25 cellular contexts compared by ENCODE assay signal in genomic region chr6:161376367-161376766, GRCh38.
"Had no signal": no experiment of that assay in that cellular context is flagged by ENCODE, and none has a peak within 500 bp of the region (broad histone marks: within the 10 kb centered on the region; RNA-seq: fewer than 3 reads in every experiment).

No MANE protein-coding gene starts in this region.

- H3K27me3 ChIP-seq: esophagus squamous epithelium, heart right ventricle, right atrium auricular region, testis, tibial artery had no signal

- H3K36me3 ChIP-seq: esophagus squamous epithelium, heart right ventricle, prostate gland, right atrium auricular region, tibial artery had no signal

- H3K9me3 Mint-ChIP-seq: effector memory CD8-positive, alpha-beta T cell; immature natural killer cell; naive thymus-derived CD8-positive, alpha-beta T cell; type B pancreatic cell had no signal

- H3K27me3 Mint-ChIP-seq: type B pancreatic cell had no signal

- H3K27ac ChIP-seq: heart right ventricle, right atrium auricular region, testis, tibial artery had no signal

- H3K27ac Mint-ChIP-seq: effector memory CD8-positive, alpha-beta T cell; type B pancreatic cell had no signal

- DNase-seq: cerebellar nuclear complex; cortex of kidney; effector memory CD8-positive, alpha-beta T cell; erythroblast; esophagus squamous epithelium; foreskin melanocyte; glutamatergic neuron; heart right ventricle; immature natural killer cell; islet precursor cell; kidney glomerular epithelial cell; left colon; naive thymus-derived CD8-positive, alpha-beta T cell; stimulated activated CD4-positive, alpha-beta T cell treated with anti-CD3 and anti-CD28 coated beads, Interleukin-12 subunit alpha, Interleukin-12 subunit beta, amount 100 ng/mL, for 4 hours; stimulated activated CD4-positive, alpha-beta T cell treated with anti-CD3 and anti-CD28 coated beads, Interleukin-1b, Interleukin-23, amount 100 ng/mL, for 48 hours; stimulated activated CD4-positive, alpha-beta T cell treated with anti-CD3 and anti-CD28 coated beads, Interleukin-4, amount 100 ng/mL, for 1 hour; stimulated activated CD8-positive, alpha-beta memory T cell treated with anti-CD3 and anti-CD28 coated beads, Interleukin-4, amount 100 ng/mL, for 48 hours; stimulated activated naive CD4-positive, alpha-beta T cell treated with Interleukin-2 at 50 U/mL for 16 hours; testis had no signal

- H3K4me1 Mint-ChIP-seq: immature natural killer cell; naive thymus-derived CD8-positive, alpha-beta T cell had no signal

- H3K9me3 ChIP-seq: esophagus squamous epithelium, heart right ventricle, prostate gland, right atrium auricular region, testis, tibial artery had no signal

- ATAC-seq: effector memory CD8-positive, alpha-beta T cell; naive thymus-derived CD8-positive, alpha-beta T cell had no signal

- FAIRE-seq: endometrium had no signal

- H3K4me2 ChIP-seq: smooth muscle cell had no signal

- H3K4me3 Mint-ChIP-seq: effector memory CD8-positive, alpha-beta T cell; immature natural killer cell; naive thymus-derived CD8-positive, alpha-beta T cell; type B pancreatic cell had no signal

- H3K4me3 ChIP-seq: smooth muscle cell, testis had no signal

- H3K36me3 Mint-ChIP-seq: immature natural killer cell; naive thymus-derived CD8-positive, alpha-beta T cell; type B pancreatic cell had no signal

- H3K4me1 ChIP-seq: testis had no signal
